In the genomic region with DNA sequence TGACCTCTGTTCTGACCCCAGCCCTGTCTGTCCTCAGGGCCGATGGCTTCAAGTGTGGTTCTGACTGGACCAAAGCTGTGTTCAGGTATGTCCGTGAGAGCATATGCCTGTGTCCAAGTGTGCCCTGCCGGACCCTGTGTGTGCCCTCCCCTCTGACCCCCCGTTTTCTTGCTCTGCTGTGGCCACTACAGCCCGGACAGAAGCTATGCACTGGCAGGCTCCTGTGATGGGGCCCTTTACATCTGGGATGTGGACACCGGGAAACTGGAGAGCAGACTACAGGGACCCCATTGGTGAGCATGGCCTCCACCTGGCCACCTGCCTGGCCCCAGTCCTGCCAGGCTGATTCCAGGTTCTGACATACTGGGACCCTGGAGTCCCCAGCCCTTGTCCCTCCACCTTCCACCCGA, we compare ENCODE assay signal across 16 cellular contexts. TPM values are rescaled to one million over a fixed set of nuclear protein-coding genes. Genes with fewer than 3 reads are reported as not detected.
DNase-seq lines count a peak whose midpoint lies in the region; ATAC-seq and TF ChIP-seq lines count a peak whose summit lies in the region.
"Had no signal": no experiment of that assay in that cellular context is flagged by ENCODE, and none has a peak within 500 bp of the region (broad histone marks: within the 10 kb centered on the region; RNA-seq: fewer than 3 reads in every experiment).

No MANE protein-coding gene starts in this region.

- no peak for ATAC-seq in CD4-positive, CD25-positive, alpha-beta regulatory T cell (ENCODE audit: low read depth in 2 of 2)
- no peak for ATAC-seq in aorta (ENCODE audit: low FRiP score)
- ATAC-seq: GM23338, psoas muscle had no signal

- peaks cover 6% of the 10 kb centered on the region for H3K4me1 ChIP-seq in CD4-positive, CD25-positive, alpha-beta regulatory T cell (ENCODE audit: control insufficient read depth, insufficient read depth, low read length, poor library complexity, severe bottlenecking)
- H3K4me1 ChIP-seq in adipocyte (ENCODE audit: control insufficient read depth, insufficient read depth, low read length) (peaks cover 7% of the 10 kb centered on the region), neutrophil (ENCODE audit: control insufficient read depth in 1 of 2, insufficient read depth in 1 of 2, low read depth in 1 of 2, low read length in 1 of 2) (peaks cover 25 to 33% of the 10 kb centered on the region in 2 experiments), aorta (ENCODE audit: control insufficient read depth in 1 of 2, insufficient read depth in 2 of 2, low read length in 2 of 2) (peaks cover 6 to 7% of the 10 kb centered on the region in 2 donors), colonic mucosa (peaks cover 4% of the 10 kb centered on the region)
- H3K4me1 ChIP-seq: Caco-2 had no signal

- intact Hi-C loops in aorta (cut with DNase I): loop anchor here in 1 of 2 donors (10.0 kb wide), 1 partner anchor 416 kb away; no protein-coding TSS in a partner anchor
- intact Hi-C loops in colonic mucosa (cut with DNase I): no loop called here

- H3K27ac Mint-ChIP-seq in CD4-positive, CD25-positive, alpha-beta regulatory T cell: peak overlapping the region; percentile 36 to 83 (median 78)
- H3K27ac Mint-ChIP-seq: GM23338 had no signal

- peaks cover 22% of the 10 kb centered on the region for H3K36me3 ChIP-seq in CD4-positive, CD25-positive, alpha-beta regulatory T cell (ENCODE audit: control insufficient read depth, insufficient read depth, low read length)
- H3K36me3 ChIP-seq in adipocyte (ENCODE audit: control insufficient read depth, insufficient read depth, low read length, severe bottlenecking) (no peaks in the 10 kb centered on the region), neutrophil (peaks cover 97% of the 10 kb centered on the region), aorta (ENCODE audit: control insufficient read depth in 1 of 2, insufficient read depth in 2 of 2, low read length in 1 of 2) (no peaks in the 10 kb centered on the region), colonic mucosa (no peaks in the 10 kb centered on the region)

- peaks cover 4% of the 10 kb centered on the region for H3K36me3 Mint-ChIP-seq in CD4-positive, CD25-positive, alpha-beta regulatory T cell

- TF ChIP-seq CTCF in neutrophil (IDR thresholded peaks at IDR 0.05): no peak
- no peak for TF ChIP-seq CTCF in colonic mucosa (IDR thresholded peaks at IDR 0.05)

- DNase-seq in CD4-positive, CD25-positive, alpha-beta regulatory T cell: no peak
- DNase-seq in DMS53 (lab: John Stamatoyannopoulos, UW): peak; percentile 76
- no peak for DNase-seq in adipocyte (ENCODE audit: low read depth)
- DNase-seq in aorta: no peak
- no peak for DNase-seq in colonic mucosa
- DNase-seq in T-helper 9 cell: no peak
- DNase-seq: caudate nucleus, kidney, NCI-H1105, NCI-H524 treated with DMSO at 0.1 percent for 48 hours, psoas muscle had no signal

- H3K4me3 Mint-ChIP-seq in CD4-positive, CD25-positive, alpha-beta regulatory T cell: no peak overlapping the region
- H3K4me3 Mint-ChIP-seq: GM23338; T-helper 2 cell treated with Interferon-gamma antibody and Interleukin-4, amounts not matched to agents 5 μg/mL and 100 μg/mL, for 36 hours had no signal

- peaks cover 0 to 22% (median 9%) of the 10 kb centered on the region in 4 donors for H3K4me1 Mint-ChIP-seq in CD4-positive, CD25-positive, alpha-beta regulatory T cell

- no peak overlapping the region for H3K27ac ChIP-seq in CD4-positive, CD25-positive, alpha-beta regulatory T cell (ENCODE audit: insufficient read depth, low read length, poor library complexity, severe bottlenecking)
- H3K27ac ChIP-seq in neutrophil: peak overlapping the region; percentile 98
- no peak overlapping the region for H3K27ac ChIP-seq in aorta (ENCODE audit: low read depth in 1 of 2, low read length in 2 of 2)
- H3K27ac ChIP-seq in colonic mucosa: no peak overlapping the region

- no peaks in the 10 kb centered on the region for H3K9me3 ChIP-seq in CD4-positive, CD25-positive, alpha-beta regulatory T cell (ENCODE audit: control insufficient read depth in 2 of 2, low read length in 2 of 2)
- no peaks in the 10 kb centered on the region for H3K9me3 ChIP-seq in adipocyte (ENCODE audit: control insufficient read depth, low read length)
- H3K9me3 ChIP-seq in neutrophil: no peaks in the 10 kb centered on the region
- H3K9me3 ChIP-seq in aorta (ENCODE audit: control insufficient read depth, low read length): no peaks in the 10 kb centered on the region
- H3K9me3 ChIP-seq in colonic mucosa: no peaks in the 10 kb centered on the region
- H3K9me3 ChIP-seq: Caco-2, psoas muscle, vagina had no signal

- no peak overlapping the region for H3K4me3 ChIP-seq in CD4-positive, CD25-positive, alpha-beta regulatory T cell (ENCODE audit: low read depth, low read length)
- no peak overlapping the region for H3K4me3 ChIP-seq in adipocyte (ENCODE audit: low read length)
- H3K4me3 ChIP-seq in neutrophil (ENCODE audit: low read depth in 1 of 2, low read length in 1 of 2): no peak overlapping the region
- no peak overlapping the region for H3K4me3 ChIP-seq in aorta (ENCODE audit: low read length in 2 of 2)
- no peak overlapping the region for H3K4me3 ChIP-seq in colonic mucosa
- H3K4me3 ChIP-seq: GM23338, psoas muscle, vagina had no signal

- no peaks in the 10 kb centered on the region for H3K27me3 ChIP-seq in CD4-positive, CD25-positive, alpha-beta regulatory T cell (ENCODE audit: control insufficient read depth, insufficient read depth, low read length)
- H3K27me3 ChIP-seq in adipocyte (replicated peaks; ENCODE audit: control insufficient read depth, insufficient read depth, low read length) (no peaks in the 10 kb centered on the region), neutrophil (no peaks in the 10 kb centered on the region), aorta (ENCODE audit: control insufficient read depth in 1 of 2, insufficient read depth in 2 of 2, low read length in 1 of 2) (no peaks in the 10 kb centered on the region), colonic mucosa (no peaks in the 10 kb centered on the region)
- H3K27me3 ChIP-seq: vagina had no signal

- peak overlapping the region; percentile 17 for H3K9ac ChIP-seq in adipocyte (ENCODE audit: low read length)
- no peak overlapping the region for H3K9ac ChIP-seq in colonic mucosa (ENCODE audit: low read depth in 2 of 2, low read length in 2 of 2)

- no peaks in the 10 kb centered on the region for H3K9me3 Mint-ChIP-seq in CD4-positive, CD25-positive, alpha-beta regulatory T cell
- H3K9me3 Mint-ChIP-seq: GM23338; T-helper 2 cell treated with Interferon-gamma antibody and Interleukin-4, amounts not matched to agents 5 μg/mL and 100 μg/mL, for 36 hours had no signal

- no peaks in the 10 kb centered on the region for H3K27me3 Mint-ChIP-seq in CD4-positive, CD25-positive, alpha-beta regulatory T cell

- WGBS in aorta, 2 donors: 82 to 83% methylated on average over 7 of the region's 7 CpGs

RNA-seq across cellular contexts. Expression of a gene that starts 14.5 kb away (rescaled TPM):
- total RNA-seq in CD4-positive, CD25-positive, alpha-beta regulatory T cell: 89.9 TPM
- polyA plus RNA-seq in CD4-positive, CD25-positive, alpha-beta regulatory T cell: 10 to 100 TPM in 2 of 4 donors, 1 to 10 TPM in 2; 6.7 to 13.3 (median 9.3) TPM
- total RNA-seq in aorta (10 to 100 TPM; 31.1 to 74.8 TPM), colonic mucosa (10 to 100 TPM; 43.5 to 51.3 TPM)
- 10 to 100 TPM in 1 of 2 donors, 1 to 10 TPM in 1; 4.9 to 47.7 TPM for polyA plus RNA-seq in aorta

RNA-seq across cellular contexts. Expression of a gene that starts 34.9 kb away (rescaled TPM):
- 11.2 TPM for total RNA-seq in CD4-positive, CD25-positive, alpha-beta regulatory T cell
- 10 to 100 TPM; 13.6 to 16.8 (median 14.0) TPM for polyA plus RNA-seq in CD4-positive, CD25-positive, alpha-beta regulatory T cell
- total RNA-seq in aorta: 10 to 100 TPM; 17.7 to 30.7 TPM
- 100 to 1,000 TPM in 1 of 2 donors, 10 to 100 TPM in 1; 49.6 to 129 TPM for polyA plus RNA-seq in aorta
- total RNA-seq in colonic mucosa: 100 to 1,000 TPM; 519 to 905 TPM

Comparison
In these comparisons a context has a peak if more than half of its experiments do, and no peak if none do; other contexts are left out.
1. RNA of a gene that starts 34.9 kb away (total RNA-seq): 519 to 905 TPM in colonic mucosa; 17.7 to 30.7 TPM in aorta and 11.2 TPM in CD4-positive, CD25-positive, alpha-beta regulatory T cell (single experiment); every median in the first group is over 10 times any median in the second.